Comparison of ENCODE assay signal across 17 cellular contexts in genomic region chr1:11991969-11992676, GRCh38. TPM values are rescaled to one million over a fixed set of nuclear protein-coding genes. Genes with fewer than 3 reads are reported as not detected.
DNase-seq lines count a peak whose midpoint lies in the region; ATAC-seq, FAIRE-seq and TF ChIP-seq lines count a peak whose summit lies in the region.
"Had no signal": no experiment of that assay in that cellular context is flagged by ENCODE, and none has a peak within 500 bp of the region (broad histone marks: within the 10 kb centered on the region; RNA-seq: fewer than 3 reads in every experiment).

No MANE protein-coding gene starts in this region.

- no peak overlapping the region for H2BK120ac ChIP-seq in H9 (ENCODE audit: low read depth, low read length, poor library complexity, severe bottlenecking)

- H2BK5ac ChIP-seq in H9 (ENCODE audit: insufficient read length, low read length): no peak overlapping the region

- CTCF ChIA-PET in HepG2 (lab: Yijun Ruan, JAX; ENCODE audit: low intra/inter-chr PET ratio, low total read pairs): no interaction called here

- no peak overlapping the region for H3K18ac ChIP-seq in H9 (ENCODE audit: insufficient read length, low read depth, low read length)

- H3K4me2 ChIP-seq in H9 (ENCODE audit: insufficient read depth, insufficient read length, low read length): no peak overlapping the region
- H3K4me2 ChIP-seq in HepG2 (ENCODE audit: low read depth, low read length): no peak overlapping the region

- no peaks in the 10 kb centered on the region for H3K4me1 Mint-ChIP-seq in H9
- H3K4me1 Mint-ChIP-seq in naive thymus-derived CD8-positive, alpha-beta T cell: peaks cover 3 to 9% (median 7%) of the 10 kb centered on the region in 4 donors
- H3K4me1 Mint-ChIP-seq: CD14-positive monocyte had no signal

- no CpG with 5 or more reads among the region's 16 CpGs for WGBS in H9 (ENCODE audit: extremely low coverage, insufficient read length, low lambda C conversion rate)
- 86% methylated on average over 15 of the region's 16 CpGs for WGBS in HepG2 (ENCODE audit: low lambda C conversion rate)

- peaks cover 46 to 77% (median 70%) of the 10 kb centered on the region in 3 experiments for H3K36me3 Mint-ChIP-seq in H9 (ENCODE audit: insufficient read depth in 1 of 3, low read depth in 3 of 3)
- peaks cover 0 to 77% (median 19%) of the 10 kb centered on the region in 3 donors for H3K36me3 Mint-ChIP-seq in naive thymus-derived CD8-positive, alpha-beta T cell

- DNase-seq in H9 (no peak), HepG2 (ENCODE audit: low spot score) (no peak), gastrocnemius medialis (no peak), AG08395 (ENCODE audit: low spot score) (no peak)
- no peak for DNase-seq in naive thymus-derived CD8-positive, alpha-beta T cell
- DNase-seq: DND-41, NCI-H1417 treated with DMSO at 0.1 percent for 48 hours, NCI-H187 treated with DMSO at 0.1 percent for 48 hours, NCI-H226, NCI-H524, NCI-H82, OCI-M1, SIG-M5 had no signal

- H3K56ac ChIP-seq in H9 (ENCODE audit: insufficient read length, low read depth, low read length): no peak overlapping the region

- no peak overlapping the region for H3K27ac ChIP-seq in H9 (ENCODE audit: insufficient read length, low read depth, low read length)
- H3K27ac ChIP-seq in VCaP: peak overlapping the region; percentile 22; the same call in 1 of the 2 replicates
- H3K27ac ChIP-seq in HepG2 (ENCODE audit: extremely low read length, insufficient read depth, low read length): no peak overlapping the region
- peak overlapping the region; percentile 91 to 98 (median 93) for H3K27ac ChIP-seq in gastrocnemius medialis

- TF ChIP-seq CTCF in H9 (conservative IDR thresholded peaks at IDR 0.05) (no peak), VCaP (conservative IDR thresholded peaks at IDR 0.05) (no peak), HepG2 (CRISPR knock-in tag; IDR thresholded peaks at IDR 0.05) (no peak), gastrocnemius medialis (IDR thresholded peaks at IDR 0.05 in 4 of 5, conservative IDR thresholded peaks at IDR 0.05 in 1 of 5) (no peak)

- no peaks in the 10 kb centered on the region for H3K9me3 Mint-ChIP-seq in H9
- H3K9me3 Mint-ChIP-seq in naive thymus-derived CD8-positive, alpha-beta T cell: no peaks in the 10 kb centered on the region
- H3K9me3 Mint-ChIP-seq: CD14-positive monocyte had no signal

- H2BK20ac ChIP-seq in H9 (ENCODE audit: low read depth, low read length, poor library complexity, severe bottlenecking): peak overlapping the region; percentile 64

- H3T11ph ChIP-seq in H9 (ENCODE audit: low read length): no peak overlapping the region

- no peak overlapping the region for H2BK15ac ChIP-seq in H9 (ENCODE audit: low read depth, low read length)

- POLR2A ChIA-PET in HepG2 (lab: Yijun Ruan, JAX): interaction anchor here (0.7 to 3.4 kb wide), 3 partner anchors 11 to 83 kb away, joined by 3 to 33 read pairs (median 28); partner anchors contain the start of genes MFN2 and MIIP
- POLR2A ChIA-PET in naive thymus-derived CD8-positive, alpha-beta T cell (lab: Charles Lee): no interaction called here

- H3K36me3 ChIP-seq in HepG2 (replicated peaks in 1 of 2; ENCODE audit: control insufficient read depth in 1 of 2, insufficient read depth in 2 of 2, low read length in 2 of 2) (peaks cover 22 to 74% of the 10 kb centered on the region in 2 experiments), gastrocnemius medialis (peaks cover 4 to 72% of the 10 kb centered on the region in 2 donors)

- H3K23ac ChIP-seq in H9 (ENCODE audit: insufficient read length, low read depth, low read length): no peak overlapping the region

- H3K4me3 ChIP-seq in HepG2 (replicated peaks in 1 of 3; ENCODE audit: insufficient read depth in 1 of 3, low read depth in 2 of 3, low read length in 3 of 3) (no peak overlapping the region), gastrocnemius medialis (no peak overlapping the region)

- FAIRE-seq in HepG2 (lab: Jason Lieb, UNC): peak; percentile 8
- FAIRE-seq: H1 had no signal

- no peaks in the 10 kb centered on the region; the same call in 1 of the 2 replicates for H3K27me3 Mint-ChIP-seq in H9 (ENCODE audit: low read depth)
- no peaks in the 10 kb centered on the region for H3K27me3 Mint-ChIP-seq in naive thymus-derived CD8-positive, alpha-beta T cell

- H3K9ac ChIP-seq in H9 (ENCODE audit: extremely low read depth, insufficient read length, low read length) (no peak overlapping the region), HepG2 (ENCODE audit: insufficient read depth, low read depth, low read length) (no peak overlapping the region)

- H3K27me3 ChIP-seq in H9 (ENCODE audit: insufficient read depth, low read length) (no peaks in the 10 kb centered on the region), HepG2 (ENCODE audit: control insufficient read depth in 1 of 2, insufficient read depth in 2 of 2, low read length in 2 of 2) (no peaks in the 10 kb centered on the region), gastrocnemius medialis (no peaks in the 10 kb centered on the region)

- TF ChIP-seq POLR2A in HepG2 (IDR thresholded peaks at IDR 0.05; ENCODE audit: insufficient read depth in 1 of 2, low read depth in 2 of 2, low read length in 2 of 2) (no peak), gastrocnemius medialis (IDR thresholded peaks at IDR 0.05) (no peak)

- H3K27ac Mint-ChIP-seq in H9: no peak overlapping the region
- H3K27ac Mint-ChIP-seq in naive thymus-derived CD8-positive, alpha-beta T cell: no peak overlapping the region

- no peak for ATAC-seq in HepG2
- ATAC-seq in gastrocnemius medialis: no peak
- no peak for ATAC-seq in HG02973 (IDR thresholded peaks at IDR 0.05; ENCODE audit: unreplicated experiment)
- no peak for ATAC-seq in naive thymus-derived CD8-positive, alpha-beta T cell

- no peak overlapping the region for H3K4ac ChIP-seq in H9 (ENCODE audit: low read depth, low read length)

- H2AFZ ChIP-seq in H9 (ENCODE audit: low read length) (no peak overlapping the region), HepG2 (ENCODE audit: low read length) (no peak overlapping the region)

- no peaks in the 10 kb centered on the region for H3K23me2 ChIP-seq in H9 (ENCODE audit: insufficient read length, low read depth, low read length, poor library complexity, severe bottlenecking)

- H3K79me2 ChIP-seq in H9 (ENCODE audit: insufficient read depth, low read length) (peaks cover 3% of the 10 kb centered on the region; the same call in 1 of the 2 replicates), HepG2 (ENCODE audit: insufficient read depth, low read length) (peaks cover 6% of the 10 kb centered on the region)

- H2AK5ac ChIP-seq in H9 (ENCODE audit: insufficient read length, low read length): no peak overlapping the region

- TF ChIP-seq RAD21 in HepG2 (CRISPR knock-in tag; IDR thresholded peaks at IDR 0.05): no peak

- H3K4me1 ChIP-seq in H9 (ENCODE audit: insufficient read depth, low read length): no peaks in the 10 kb centered on the region
- peaks cover 35% of the 10 kb centered on the region for H3K4me1 ChIP-seq in HepG2 (ENCODE audit: insufficient read depth, low read length)
- peaks cover 30 to 46% of the 10 kb centered on the region in 2 donors for H3K4me1 ChIP-seq in gastrocnemius medialis

- H3K9me3 ChIP-seq in H9 (ENCODE audit: control insufficient read depth, low read depth, low read length): no peaks in the 10 kb centered on the region
- no peaks in the 10 kb centered on the region for H3K9me3 ChIP-seq in HepG2 (ENCODE audit: low read length)
- no peaks in the 10 kb centered on the region for H3K9me3 ChIP-seq in gastrocnemius medialis

- no peak overlapping the region for H4K91ac ChIP-seq in H9 (ENCODE audit: insufficient read length, low read depth, low read length)

- peaks cover 4% of the 10 kb centered on the region for H3K79me1 ChIP-seq in H9 (ENCODE audit: insufficient read depth, low read depth, low read length, poor library complexity, severe bottlenecking)

- intact Hi-C loops in HepG2 (cut with micrococcal nuclease; ENCODE audit: unreplicated experiment): no loop called here
- intact Hi-C loops in gastrocnemius medialis (cut with DNase I; ENCODE audit: low total_unique reads): loop anchor here (5.0 kb wide), 1 partner anchor 675 kb away; no protein-coding TSS in a partner anchor

- H4K5ac ChIP-seq in H9 (ENCODE audit: insufficient read length, low read depth, low read length): no peak overlapping the region

- TF ChIP-seq EP300 in HepG2 (IDR thresholded peaks at IDR 0.05; ENCODE audit: low read depth in 2 of 2, low read length in 2 of 2) (no peak), HepG2 (CRISPR knock-in tag; IDR thresholded peaks at IDR 0.05; ENCODE audit: borderline replicate concordance) (no peak)

- no peak overlapping the region for H4K8ac ChIP-seq in H9 (replicated peaks; ENCODE audit: insufficient read length, low read depth, low read length)

- H4K20me1 ChIP-seq in H9 (ENCODE audit: control insufficient read depth, insufficient read depth, insufficient read length) (no peaks in the 10 kb centered on the region), HepG2 (ENCODE audit: insufficient read depth, low read length) (no peaks in the 10 kb centered on the region)

- BruUV-seq in HepG2 (replicated peaks; lab: Mats Ljungman, UMichigan): no TSS peak

- H2BK12ac ChIP-seq in H9 (ENCODE audit: insufficient read length, low read depth, low read length): no peak overlapping the region

- no peak overlapping the region; the same call in 1 of the 2 replicates for H3K14ac ChIP-seq in H9 (ENCODE audit: insufficient read depth, low read length)

- in situ Hi-C loops in HepG2 (cut with HindIII; ENCODE audit: extremely low pct_ligation_motif_present, low pct_unique_long_range_greater_than_20kb): no loop called here
- in situ Hi-C loops in gastrocnemius medialis (cut with MboI; ENCODE audit: low sequenced_read_pairs in 4 of 4): no loop called here

- no peak overlapping the region for H3K4me3 Mint-ChIP-seq in H9
- H3K4me3 Mint-ChIP-seq in naive thymus-derived CD8-positive, alpha-beta T cell: no peak overlapping the region
- H3K4me3 Mint-ChIP-seq: CD14-positive monocyte had no signal

RNA-seq across cellular contexts. Expression of gene MFN2, which starts 11.9 kb away (rescaled TPM):
- total RNA-seq in H9 (2021): 61.4 and 63.3 TPM in 2 replicates
- 60.9 and 76.3 TPM in 2 replicates for total RNA-seq in HepG2 (2016; rRNA removed; fragmentation: Illumina TruSeq; extraction: Trizol)
- 7.7 and 8.0 TPM in 2 replicates for total RNA-seq in HepG2 (2016; cell fraction: cytosol; rRNA removed; fragmentation: Illumina TruSeq; extraction: Trizol; ENCODE audit: low read depth)
- total RNA-seq in HepG2 (2016; cell fraction: insoluble cytoplasmic fraction; rRNA removed; fragmentation: Illumina TruSeq; extraction: Trizol): 61.5 and 70.2 TPM in 2 replicates
- total RNA-seq in HepG2 (2016; cell fraction: membrane; rRNA removed; fragmentation: Illumina TruSeq; extraction: Trizol): 31.8 and 32.8 TPM in 2 replicates
- 38.7 and 39.7 TPM in 2 replicates for total RNA-seq in HepG2 (2016; cell fraction: nucleus; rRNA removed; fragmentation: Illumina TruSeq; extraction: Trizol)
- polyA plus RNA-seq in HepG2 (2011; rRNA removed): 38.7 and 41.0 TPM in 2 replicates
- polyA plus RNA-seq in HepG2 (2011; cell fraction: cytosol; rRNA removed): 31.7 and 32.9 TPM in 2 replicates
- polyA plus RNA-seq in HepG2 (2011; cell fraction: nucleus; rRNA removed): 49.1 and 52.9 TPM in 2 replicates
- polyA plus RNA-seq in HepG2 (2012): 42.4 and 55.4 TPM in 2 replicates
- 4.0 and 4.2 TPM in 2 replicates for polyA plus RNA-seq in HepG2 (2016; cell fraction: cytosol; fragmentation: Illumina TruSeq; extraction: Trizol; ENCODE audit: low read depth)
- 52.2 and 60.5 TPM in 2 replicates for polyA plus RNA-seq in HepG2 (2016; cell fraction: insoluble cytoplasmic fraction; fragmentation: Illumina TruSeq; extraction: Trizol; ENCODE audit: low read depth)
- 14.0 and 14.3 TPM in 2 replicates for polyA plus RNA-seq in HepG2 (2016; cell fraction: membrane; fragmentation: Illumina TruSeq; extraction: Trizol; ENCODE audit: low read depth)
- 45.1 and 48.2 TPM in 2 replicates for polyA plus RNA-seq in HepG2 (2016; cell fraction: nucleus; fragmentation: Illumina TruSeq; extraction: Trizol; ENCODE audit: insufficient read depth, low read depth)
- polyA minus RNA-seq in HepG2 (2011; rRNA and poly(A)+ RNA removed; ENCODE audit: low replicate concordance): 83.9 and 88.4 TPM in 2 replicates
- polyA minus RNA-seq in HepG2 (2011; cell fraction: cytosol; rRNA and poly(A)+ RNA removed): 26.6 and 33.4 TPM in 2 replicates
- 22.5 and 40.8 TPM in 2 replicates for polyA minus RNA-seq in HepG2 (2011; cell fraction: nucleus; rRNA and poly(A)+ RNA removed)
- total RNA-seq in gastrocnemius medialis: 100 to 1,000 TPM; 176 to 282 (median 217) TPM
- 10 to 100 TPM; 47.1 to 49.9 TPM for total RNA-seq in naive thymus-derived CD8-positive, alpha-beta T cell
- 10 to 100 TPM; 29.1 to 38.0 (median 29.5) TPM for polyA plus RNA-seq in naive thymus-derived CD8-positive, alpha-beta T cell

RNA-seq across cellular contexts. Expression of gene MIIP, which starts 27.2 kb away (rescaled TPM):
- total RNA-seq in H9 (2021): 52.3 and 54.1 TPM in 2 replicates
- total RNA-seq in HepG2 (2016; rRNA removed; fragmentation: Illumina TruSeq; extraction: Trizol): 23.6 and 35.2 TPM in 2 replicates
- total RNA-seq in HepG2 (2016; cell fraction: cytosol; rRNA removed; fragmentation: Illumina TruSeq; extraction: Trizol; ENCODE audit: low read depth): 52.3 and 57.6 TPM in 2 replicates
- 21.8 and 38.2 TPM in 2 replicates for total RNA-seq in HepG2 (2016; cell fraction: insoluble cytoplasmic fraction; rRNA removed; fragmentation: Illumina TruSeq; extraction: Trizol)
- total RNA-seq in HepG2 (2016; cell fraction: membrane; rRNA removed; fragmentation: Illumina TruSeq; extraction: Trizol): 42.3 and 49.9 TPM in 2 replicates
- 27.2 and 31.9 TPM in 2 replicates for total RNA-seq in HepG2 (2016; cell fraction: nucleus; rRNA removed; fragmentation: Illumina TruSeq; extraction: Trizol)
- 23.0 and 31.1 TPM in 2 replicates for polyA plus RNA-seq in HepG2 (2011; rRNA removed)
- 11.2 and 20.9 TPM in 2 replicates for polyA plus RNA-seq in HepG2 (2011; cell fraction: cytosol; rRNA removed)
- 166 and 217 TPM in 2 replicates for polyA plus RNA-seq in HepG2 (2011; cell fraction: nucleus; rRNA removed)
- polyA plus RNA-seq in HepG2 (2012): 9.1 and 20.3 TPM in 2 replicates
- 34.0 and 38.2 TPM in 2 replicates for polyA plus RNA-seq in HepG2 (2016; cell fraction: cytosol; fragmentation: Illumina TruSeq; extraction: Trizol; ENCODE audit: low read depth)
- 17.3 and 17.8 TPM in 2 replicates for polyA plus RNA-seq in HepG2 (2016; cell fraction: insoluble cytoplasmic fraction; fragmentation: Illumina TruSeq; extraction: Trizol; ENCODE audit: low read depth)
- 27.7 and 34.3 TPM in 2 replicates for polyA plus RNA-seq in HepG2 (2016; cell fraction: membrane; fragmentation: Illumina TruSeq; extraction: Trizol; ENCODE audit: low read depth)
- polyA plus RNA-seq in HepG2 (2016; cell fraction: nucleus; fragmentation: Illumina TruSeq; extraction: Trizol; ENCODE audit: insufficient read depth, low read depth): 63.8 and 70.7 TPM in 2 replicates
- 17.1 and 28.4 TPM in 2 replicates for polyA minus RNA-seq in HepG2 (2011; rRNA and poly(A)+ RNA removed; ENCODE audit: low replicate concordance)
- 6.1 and 8.6 TPM in 2 replicates for polyA minus RNA-seq in HepG2 (2011; cell fraction: cytosol; rRNA and poly(A)+ RNA removed)
- polyA minus RNA-seq in HepG2 (2011; cell fraction: nucleus; rRNA and poly(A)+ RNA removed): 11.1 and 14.7 TPM in 2 replicates
- 10 to 100 TPM; 32.4 to 43.1 (median 40.1) TPM for total RNA-seq in gastrocnemius medialis
- 10 to 100 TPM; 31.1 to 32.4 TPM for total RNA-seq in naive thymus-derived CD8-positive, alpha-beta T cell
- polyA plus RNA-seq in naive thymus-derived CD8-positive, alpha-beta T cell: 10 to 100 TPM; 19.9 to 26.3 (median 22.1) TPM

RNA-seq across cellular contexts. Expression of gene PLOD1, which starts 57.6 kb away (rescaled TPM):
- total RNA-seq in H9 (2021): 57.0 TPM in 2 replicates
- 31.0 and 70.1 TPM in 2 replicates for total RNA-seq in HepG2 (2016; rRNA removed; fragmentation: Illumina TruSeq; extraction: Trizol)
- total RNA-seq in HepG2 (2016; cell fraction: cytosol; rRNA removed; fragmentation: Illumina TruSeq; extraction: Trizol; ENCODE audit: low read depth): 8.1 and 9.3 TPM in 2 replicates
- total RNA-seq in HepG2 (2016; cell fraction: insoluble cytoplasmic fraction; rRNA removed; fragmentation: Illumina TruSeq; extraction: Trizol): 23.8 and 71.6 TPM in 2 replicates
- 22.0 and 25.0 TPM in 2 replicates for total RNA-seq in HepG2 (2016; cell fraction: membrane; rRNA removed; fragmentation: Illumina TruSeq; extraction: Trizol)
- total RNA-seq in HepG2 (2016; cell fraction: nucleus; rRNA removed; fragmentation: Illumina TruSeq; extraction: Trizol): 69.1 and 83.4 TPM in 2 replicates
- polyA plus RNA-seq in HepG2 (2011; rRNA removed): 318 and 361 TPM in 2 replicates
- polyA plus RNA-seq in HepG2 (2011; cell fraction: cytosol; rRNA removed): 268 and 334 TPM in 2 replicates
- 289 and 340 TPM in 2 replicates for polyA plus RNA-seq in HepG2 (2011; cell fraction: nucleus; rRNA removed)
- 213 and 215 TPM in 2 replicates for polyA plus RNA-seq in HepG2 (2012)
- polyA plus RNA-seq in HepG2 (2016; cell fraction: cytosol; fragmentation: Illumina TruSeq; extraction: Trizol; ENCODE audit: low read depth): 10.1 and 11.2 TPM in 2 replicates
- 27.4 and 35.7 TPM in 2 replicates for polyA plus RNA-seq in HepG2 (2016; cell fraction: insoluble cytoplasmic fraction; fragmentation: Illumina TruSeq; extraction: Trizol; ENCODE audit: low read depth)
- polyA plus RNA-seq in HepG2 (2016; cell fraction: membrane; fragmentation: Illumina TruSeq; extraction: Trizol; ENCODE audit: low read depth): 15.6 and 19.4 TPM in 2 replicates
- polyA plus RNA-seq in HepG2 (2016; cell fraction: nucleus; fragmentation: Illumina TruSeq; extraction: Trizol; ENCODE audit: insufficient read depth, low read depth): 135 and 151 TPM in 2 replicates
- 131 and 463 TPM in 2 replicates for polyA minus RNA-seq in HepG2 (2011; rRNA and poly(A)+ RNA removed; ENCODE audit: low replicate concordance)
- polyA minus RNA-seq in HepG2 (2011; cell fraction: cytosol; rRNA and poly(A)+ RNA removed): 175 and 181 TPM in 2 replicates
- 85.1 and 85.4 TPM in 2 replicates for polyA minus RNA-seq in HepG2 (2011; cell fraction: nucleus; rRNA and poly(A)+ RNA removed)
- total RNA-seq in gastrocnemius medialis: 10 to 100 TPM; 23.9 to 66.5 (median 54.8) TPM
- 1 to 10 TPM; 4.5 to 5.0 TPM for total RNA-seq in naive thymus-derived CD8-positive, alpha-beta T cell
- 1 to 10 TPM; 5.0 to 7.9 (median 5.7) TPM for polyA plus RNA-seq in naive thymus-derived CD8-positive, alpha-beta T cell

Comparison
In these comparisons a context has a peak if more than half of its experiments do, and no peak if none do; other contexts are left out.
1. H3K27ac ChIP-seq: peak in VCaP (single experiment) and gastrocnemius medialis (4 of 4); none in H9 (single experiment) and HepG2 (single experiment).